Comparison of ENCODE assay signal across 24 cellular contexts in the genomic region with DNA sequence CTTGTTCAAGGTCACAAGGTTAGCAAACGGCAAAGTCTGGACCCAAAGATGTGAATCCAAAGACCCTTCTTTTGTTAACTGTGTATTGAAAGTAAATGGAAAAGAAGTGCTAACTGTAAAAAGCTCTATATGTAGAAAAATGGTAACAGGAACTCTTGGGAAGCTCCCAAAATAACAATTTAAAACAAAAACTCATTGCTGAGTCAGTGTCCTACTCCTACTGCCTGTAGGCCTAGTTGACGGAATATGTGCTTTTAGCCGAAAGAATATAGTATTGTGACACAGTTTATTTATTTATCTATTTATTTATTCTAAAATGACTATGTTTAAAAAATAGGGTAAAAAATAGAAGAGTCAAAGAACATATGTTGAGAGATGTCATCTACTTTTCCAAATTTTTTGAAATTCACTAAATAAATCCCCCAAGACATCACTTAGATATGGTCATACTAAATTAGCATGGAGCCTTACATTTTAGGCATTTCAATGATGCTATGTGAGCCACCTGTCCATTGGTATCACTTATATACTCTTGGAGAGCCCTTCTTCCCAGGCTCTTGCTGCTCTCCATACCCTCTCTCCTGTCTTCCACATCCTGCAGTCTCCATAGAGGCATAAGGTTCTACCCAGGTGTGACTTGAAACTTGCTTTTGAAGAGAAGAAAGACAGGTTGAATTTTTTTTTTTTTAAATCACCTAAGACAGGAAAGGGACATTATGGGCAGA. TPM values are rescaled to one million over a fixed set of nuclear protein-coding genes. Genes with fewer than 3 reads are reported as not detected.
DNase-seq lines count a peak whose midpoint lies in the region; ATAC-seq and TF ChIP-seq lines count a peak whose summit lies in the region.
"Had no signal": no experiment of that assay in that cellular context is flagged by ENCODE, and none has a peak within 500 bp of the region (broad histone marks: within the 10 kb centered on the region; RNA-seq: fewer than 3 reads in every experiment).

No MANE protein-coding gene starts in this region.

- no peaks in the 10 kb centered on the region for H4K20me1 ChIP-seq in fibroblast of lung (ENCODE audit: control insufficient read depth, extremely low read depth, insufficient read depth, low read length)
- no peaks in the 10 kb centered on the region for H4K20me1 ChIP-seq in Karpas-422 (ENCODE audit: insufficient read depth, low read depth, low read length)

- no peak for TF ChIP-seq POLR2A in sigmoid colon (IDR thresholded peaks at IDR 0.05)

- H2AFZ ChIP-seq in fibroblast of lung (ENCODE audit: low read length) (no peak overlapping the region), Karpas-422 (ENCODE audit: low read length) (no peak overlapping the region)

- ATAC-seq in omental fat pad (ENCODE audit: low FRiP score), result no peak
- no peak for ATAC-seq in HG02885 (IDR thresholded peaks at IDR 0.05; ENCODE audit: poor library complexity, unreplicated experiment)
- ATAC-seq: pancreas, right cardiac atrium had no signal

- no peak for TF ChIP-seq EP300 in sigmoid colon (IDR thresholded peaks at IDR 0.05)

- WGBS in sigmoid colon, 2 donors, result 88 to 90% methylated on average over 3 of the region's 3 CpGs

- H3K4me1 ChIP-seq in fibroblast of lung (ENCODE audit: control insufficient read depth, extremely low read depth, insufficient read depth, low read length) (peaks cover 6% of the 10 kb centered on the region), sigmoid colon (peaks cover 0 to 84% (median 72%) of the 10 kb centered on the region in 4 donors), Karpas-422 (ENCODE audit: low read length) (no peaks in the 10 kb centered on the region)
- H3K4me1 ChIP-seq: pancreas had no signal

- intact Hi-C loops in sigmoid colon (cut with DNase I), result no loop called here

- H3K27ac ChIP-seq in SK-N-MC, result peak overlapping the region; percentile 75; the same call in 1 of the 2 replicates
- peak overlapping the region; percentile 9 for H3K27ac ChIP-seq in fibroblast of lung (ENCODE audit: insufficient read depth, low read length)
- peak overlapping the region in 3 of 4 donors; percentile 12 to 77 (median 68) for H3K27ac ChIP-seq in sigmoid colon
- no peak overlapping the region for H3K27ac ChIP-seq in Karpas-422 (ENCODE audit: low read length)
- H3K27ac ChIP-seq: pancreas had no signal

- H3K9ac ChIP-seq in SK-N-MC (ENCODE audit: insufficient read length) (no peak overlapping the region), fibroblast of lung (ENCODE audit: insufficient read depth, low read length) (no peak overlapping the region), Karpas-422 (ENCODE audit: low read length) (no peak overlapping the region)

- H3K9me3 ChIP-seq in SK-N-MC (ENCODE audit: low read depth, low read length) (no peaks in the 10 kb centered on the region), fibroblast of lung (ENCODE audit: control insufficient read depth, insufficient read depth, low read depth, low read length) (no peaks in the 10 kb centered on the region), sigmoid colon (no peaks in the 10 kb centered on the region), Karpas-422 (ENCODE audit: low read length) (no peaks in the 10 kb centered on the region)
- H3K9me3 ChIP-seq: pancreas had no signal

- DNase-seq in EL, result peak; percentile 33
- no peak for DNase-seq in SK-N-MC (ENCODE audit: low read depth, low spot score)
- peak in 1 of 2 donors; percentile 32 for DNase-seq in fibroblast of lung (ENCODE audit: low read depth in 2 of 2)
- no peak for DNase-seq in sigmoid colon
- DNase-seq in omental fat pad (ENCODE audit: low spot score), result no peak
- no peak for DNase-seq in Karpas-422
- DNase-seq in kidney glomerular epithelial cell (lab: John Stamatoyannopoulos, UW), result no peak
- DNase-seq: activated CD4-positive, alpha-beta T cell treated with anti-CD3 and anti-CD28 coated beads for 1 hour; activated naive CD4-positive, alpha-beta T cell treated with anti-CD3 and anti-CD28 coated beads, Interleukin-2, amount 10 ng/mL, durations not matched to agents 7 days and 5 days; activated T-cell treated with anti-CD3 and anti-CD28 coated beads, Interleukin-2, amount 50 U/mL, for 1 hour; CD4-positive, alpha-beta T cell; DMS 273 treated with DMSO at 0.1 percent for 48 hours; islet precursor cell; KBM-7; NCI-H146; NCI-H2171; NCI-H524 treated with DMSO at 0.1 percent for 48 hours; pancreas; right cardiac atrium; substantia nigra; SW 1271 had no signal

- H3K27me3 ChIP-seq in fibroblast of lung (ENCODE audit: control insufficient read depth, insufficient read depth, low read length) (no peaks in the 10 kb centered on the region), sigmoid colon (no peaks in the 10 kb centered on the region), Karpas-422 (ENCODE audit: low read length) (no peaks in the 10 kb centered on the region)
- H3K27me3 ChIP-seq: pancreas had no signal

- H3K4me2 ChIP-seq in fibroblast of lung (ENCODE audit: extremely low read depth, insufficient read depth, low read length), result peak overlapping the region; percentile 9
- H3K4me2 ChIP-seq in Karpas-422 (ENCODE audit: low read depth, low read length, poor library complexity, severe bottlenecking), result no peak overlapping the region

- TF ChIP-seq CTCF in fibroblast of lung (conservative IDR thresholded peaks at IDR 0.05 in 1 of 2, IDR thresholded peaks at IDR 0.05 in 1 of 2; ENCODE audit: low read depth in 1 of 2, low read length in 2 of 2) (no peak), sigmoid colon (IDR thresholded peaks at IDR 0.05) (no peak), omental fat pad (IDR thresholded peaks at IDR 0.05) (no peak)

- H3K9me2 ChIP-seq in Karpas-422 (replicated peaks; ENCODE audit: insufficient read depth, low read length), result no peaks in the 10 kb centered on the region

- peaks cover 91% of the 10 kb centered on the region for H3K79me2 ChIP-seq in fibroblast of lung (ENCODE audit: control insufficient read depth, insufficient read depth, low read length)
- H3K79me2 ChIP-seq in Karpas-422 (ENCODE audit: low read length), result no peaks in the 10 kb centered on the region

- H3K4me3 ChIP-seq in SK-N-MC (no peak overlapping the region), fibroblast of lung (replicated peaks in 1 of 4; ENCODE audit: control extremely low read depth in 1 of 4, insufficient read depth in 1 of 4, low read depth in 3 of 4, low read length in 4 of 4) (no peak overlapping the region), sigmoid colon (no peak overlapping the region), Karpas-422 (ENCODE audit: low read length) (no peak overlapping the region)
- H3K4me3 ChIP-seq: lung, pancreas had no signal

- peaks cover 12% of the 10 kb centered on the region; the same call in 1 of the 2 replicates for H3K36me3 ChIP-seq in SK-N-MC (ENCODE audit: insufficient read depth, low read length)
- no peaks in the 10 kb centered on the region for H3K36me3 ChIP-seq in fibroblast of lung (ENCODE audit: control insufficient read depth, insufficient read depth, low read length)
- H3K36me3 ChIP-seq in sigmoid colon, result no peaks in the 10 kb centered on the region
- H3K36me3 ChIP-seq in Karpas-422 (ENCODE audit: insufficient read depth, low read length), result no peaks in the 10 kb centered on the region
- H3K36me3 ChIP-seq: pancreas had no signal

RNA-seq across cellular contexts. Expression of a gene that starts 13.7 kb away (rescaled TPM):
- total RNA-seq in fibroblast of lung (200 and 253 TPM in 2 replicates), sigmoid colon (100 to 1,000 TPM in 1 of 4 donors, 10 to 100 TPM in 3; 60.9 to 164 (median 90.0) TPM), omental fat pad (10 to 100 TPM; 63.8 to 93.8 (median 74.4) TPM)
- polyA plus RNA-seq in fibroblast of lung (93.1 and 353 TPM in 2 replicates), sigmoid colon (10 to 100 TPM in 1 of 3 donors, 1 to 10 TPM in 2; 3.6 to 31.0 (median 3.7) TPM)
- polyA plus RNA-seq in fibroblast of lung (2012), result 101 and 369 TPM in 2 replicates
- polyA minus RNA-seq in fibroblast of lung (ENCODE audit: low replicate concordance), result 109 and 270 TPM in 2 replicates
- 0.67 and 3.0 TPM in 2 replicates for total RNA-seq in Karpas-422 (2014; rRNA removed; shearing (Covaris generic); ENCODE audit: low replicate concordance)
- total RNA-seq: HT-29 had no signal

Comparison
In these comparisons a context has a peak if more than half of its experiments do, and no peak if none do; other contexts are left out.
1. RNA of a gene that starts 13.7 kb away (total RNA-seq): 200 to 253 TPM in fibroblast of lung, 60.9 to 164 TPM in sigmoid colon and 63.8 to 93.8 TPM in omental fat pad; 0.67 to 3.0 TPM in Karpas-422; every median in the first group is over 10 times any median in the second.